Comparison of ENCODE assay signal across 13 cellular contexts in genomic region chr6:36098920-36099647, GRCh38. TPM values are rescaled to one million over a fixed set of nuclear protein-coding genes. Genes with fewer than 3 reads are reported as not detected.
DNase-seq lines count a peak whose midpoint lies in the region; ATAC-seq and TF ChIP-seq lines count a peak whose summit lies in the region.
"Had no signal": no experiment of that assay in that cellular context is flagged by ENCODE, and none has a peak within 500 bp of the region (broad histone marks: within the 10 kb centered on the region; RNA-seq: fewer than 3 reads in every experiment).

No MANE protein-coding gene starts in this region.

- peaks cover 0 to 25% of the 10 kb centered on the region in 2 experiments; a peak in 2 of 4 replicates for H3K4me1 ChIP-seq in SK-N-SH (ENCODE audit: control insufficient read depth in 1 of 2, insufficient read depth in 2 of 2, low read depth in 1 of 2, low read length in 1 of 2)
- peaks cover 2% of the 10 kb centered on the region for H3K4me1 ChIP-seq in mammary epithelial cell (ENCODE audit: insufficient read depth, low read length)

- no peak for TF ChIP-seq CTCF in SK-N-SH (IDR thresholded peaks at IDR 0.05)
- TF ChIP-seq CTCF in endothelial cell (IDR thresholded peaks at IDR 0.05; ENCODE audit: unreplicated experiment): no peak
- no peak for TF ChIP-seq CTCF in mammary epithelial cell (conservative IDR thresholded peaks at IDR 0.05 in 1 of 2, IDR thresholded peaks at IDR 0.05 in 1 of 2; ENCODE audit: extremely low read depth in 1 of 2, insufficient read depth in 1 of 2, low read depth in 1 of 2, low read length in 2 of 2)

- dilution Hi-C loops in mammary epithelial cell (cut with HindIII; ENCODE audit: low sequenced_read_pairs): no loop called here

- H3K9me3 Mint-ChIP-seq in endothelial cell (ENCODE audit: unreplicated experiment) (no peaks in the 10 kb centered on the region), naive B cell (no peaks in the 10 kb centered on the region)

- 77% methylated on average over 5 of the region's 5 CpGs for WGBS in SK-N-SH (ENCODE audit: low lambda C conversion rate)
- 93% methylated on average over 5 of the region's 5 CpGs for WGBS in mammary epithelial cell (ENCODE audit: low coverage, missing lambda C conversion rate)

- H3K27me3 ChIP-seq in SK-N-SH (ENCODE audit: insufficient read depth) (no peaks in the 10 kb centered on the region), mammary epithelial cell (ENCODE audit: insufficient read depth, low read length) (no peaks in the 10 kb centered on the region)
- H3K27me3 ChIP-seq: MG63 had no signal

- H3K4me3 Mint-ChIP-seq in endothelial cell (ENCODE audit: unreplicated experiment): no peak overlapping the region
- H3K4me3 Mint-ChIP-seq in naive B cell: peak overlapping the region in 5 of 8 donors; percentile 7 to 35 (median 20)

- no peaks in the 10 kb centered on the region for H3K9me2 ChIP-seq in SK-N-SH

- no peak for TF ChIP-seq EP300 in SK-N-SH (IDR thresholded peaks at IDR 0.05; ENCODE audit: borderline replicate concordance in 1 of 2, low read depth in 1 of 2, low read length in 1 of 2)

- peak; percentile 39 for DNase-seq in ELF-1 (ENCODE audit: low read depth, low spot score)
- DNase-seq in SK-N-SH: peak; percentile 54
- DNase-seq in endothelial cell (ENCODE audit: low spot score): no peak
- DNase-seq in naive B cell: no peak
- DNase-seq in mammary epithelial cell: no peak
- DNase-seq in inferior parietal cortex (ENCODE audit: extremely low spot score): no peak
- DNase-seq in KG1 (lab: John Stamatoyannopoulos, UW): no peak
- DNase-seq in COR-L47 (lab: John Stamatoyannopoulos, UW): no peak
- DNase-seq: activated T-cell treated with anti-CD3 and anti-CD28 coated beads, Interleukin-2, amount 50 U/mL, for 1 hour; DMS153; MG63; occipital lobe; trophoblast cell had no signal

- no peak overlapping the region; a peak in 1 of 4 replicates for H3K4me3 ChIP-seq in SK-N-SH (ENCODE audit: low read depth in 2 of 2, low read length in 1 of 2)
- no peak overlapping the region for H3K4me3 ChIP-seq in mammary epithelial cell (replicated peaks in 1 of 3; ENCODE audit: insufficient read depth in 1 of 3, low read depth in 2 of 3, low read length in 3 of 3)
- H3K4me3 ChIP-seq: MG63 had no signal

- H2AFZ ChIP-seq in SK-N-SH (ENCODE audit: low read depth) (no peak overlapping the region), mammary epithelial cell (ENCODE audit: low read depth, low read length) (no peak overlapping the region)

- H3K27ac Mint-ChIP-seq in endothelial cell (ENCODE audit: unreplicated experiment) (peak overlapping the region; percentile 67), naive B cell (peak overlapping the region; percentile 37 to 91 (median 70))

- H4K20me1 ChIP-seq in SK-N-SH (ENCODE audit: insufficient read depth): no peaks in the 10 kb centered on the region
- H4K20me1 ChIP-seq in mammary epithelial cell (ENCODE audit: insufficient read depth, low read length): no peaks in the 10 kb centered on the region

- H3K27ac ChIP-seq in SK-N-SH (ENCODE audit: low read depth in 2 of 2, low read length in 1 of 2) (peak overlapping the region in 1 of 2 experiments; percentile 95; a peak in 2 of 4 replicates), mammary epithelial cell (ENCODE audit: insufficient read depth, low read depth, low read length) (no peak overlapping the region)

- H3K79me2 ChIP-seq in SK-N-SH (ENCODE audit: insufficient read depth) (no peaks in the 10 kb centered on the region; the same call in 1 of the 2 replicates), mammary epithelial cell (ENCODE audit: insufficient read depth, low read length) (no peaks in the 10 kb centered on the region)

- POLR2A ChIA-PET in SK-N-SH (lab: Yijun Ruan, JAX): interaction anchor here (1.6 kb wide), 1 partner anchor 71 kb away, joined by 5 read pairs; the partner anchor contains the start of gene MAPK14

- intact Hi-C loops in mammary epithelial cell (cut with micrococcal nuclease): loop anchor here (5.0 kb wide), 1 partner anchor 342 kb away; no protein-coding TSS in a partner anchor

- H3K4me1 Mint-ChIP-seq in endothelial cell (ENCODE audit: unreplicated experiment) (peaks cover 14% of the 10 kb centered on the region), naive B cell (peaks cover 27 to 46% (median 39%) of the 10 kb centered on the region in 3 donors)

- BruUV-seq in mammary epithelial cell (replicated peaks; lab: Mats Ljungman, UMichigan): no TSS peak

- in situ Hi-C loops in mammary epithelial cell (cut with MboI; ENCODE audit: low sequenced_read_pairs in 2 of 2): loop anchor here (5.0 to 10.0 kb wide), 2 partner anchors 72 to 74 kb away; partner anchors contain the start of genes MAPK14 (in 2 of the 2) and SLC26A8 (in 1 of the 2)

- CTCF ChIA-PET in SK-N-SH (lab: Yijun Ruan, JAX) (interaction anchor here (0.8 to 9.7 kb wide), 6 partner anchors 13 to 96 kb away, joined by 3 to 224 read pairs (median 4); partner anchors contain the start of genes MAPK14 and SLC26A8), mammary epithelial cell (lab: Charles Lee; ENCODE audit: low non-redundant PET) (no interaction called here)

- peak; percentile 29 for TF ChIP-seq RAD21 in SK-N-SH (IDR thresholded peaks at IDR 0.05; ENCODE audit: low read length)

- H3K36me3 Mint-ChIP-seq in endothelial cell (ENCODE audit: low read depth, unreplicated experiment) (peaks cover 21% of the 10 kb centered on the region), naive B cell (peaks cover 4 to 8% of the 10 kb centered on the region in 2 donors)

- H3K4me2 ChIP-seq in SK-N-SH: no peak overlapping the region
- H3K4me2 ChIP-seq in mammary epithelial cell (ENCODE audit: insufficient read depth, low read depth, low read length): no peak overlapping the region

- H3K36me3 ChIP-seq in SK-N-SH (replicated peaks in 1 of 2; ENCODE audit: control insufficient read depth in 1 of 2, insufficient read depth in 2 of 2, low read length in 1 of 2) (peaks cover 15 to 35% of the 10 kb centered on the region in 2 experiments), mammary epithelial cell (ENCODE audit: insufficient read depth, low read length) (peaks cover 18% of the 10 kb centered on the region)

- peak; percentile 29 to 44 for ATAC-seq in naive B cell (ENCODE audit: low read depth in 2 of 2)

- H3F3A ChIP-seq in SK-N-SH (replicated peaks; ENCODE audit: insufficient read depth): no peaks in the 10 kb centered on the region

- H3K9ac ChIP-seq in SK-N-SH: no peak overlapping the region
- no peak overlapping the region for H3K9ac ChIP-seq in mammary epithelial cell (ENCODE audit: insufficient read depth, low read length)

- H3K9me3 ChIP-seq in SK-N-SH (no peaks in the 10 kb centered on the region), mammary epithelial cell (replicated peaks; ENCODE audit: insufficient read depth, low read length) (no peaks in the 10 kb centered on the region)

- H3K27me3 Mint-ChIP-seq in endothelial cell (ENCODE audit: unreplicated experiment) (no peaks in the 10 kb centered on the region), naive B cell (no peaks in the 10 kb centered on the region)

TF ChIP-seq in SK-N-SH, 30 proteins besides CTCF, POLR2A, EP300 and RAD21:
- peak; percentile 81 for TF ChIP-seq RCOR1 (IDR thresholded peaks at IDR 0.05; ENCODE audit: low read length)
- no peak for TF ChIP-seq ELF1 (IDR thresholded peaks at IDR 0.05)
- TF ChIP-seq USF2 (IDR thresholded peaks at IDR 0.05; ENCODE audit: borderline replicate concordance, low read depth, low read length): 0 out of 2 replicates have a peak, but pooled peaks have one; percentile 18
- peak; percentile 61 for TF ChIP-seq MXI1 (IDR thresholded peaks at IDR 0.05; ENCODE audit: low read depth, low read length)

RNA-seq across cellular contexts. Expression of gene MAPK13, which starts 31.2 kb away (rescaled TPM):
- polyA plus RNA-seq in SK-N-SH (2012; rRNA removed) (1.9 and 2.3 TPM in 2 replicates), naive B cell (ENCODE audit: low read depth in 6 of 6) (10 to 100 TPM; 23.5 to 76.5 (median 53.0) TPM), mammary epithelial cell (23.6 TPM)
- polyA plus RNA-seq in SK-N-SH (2012; cell fraction: cytosol; rRNA removed): 0.18 and 0.38 TPM in 2 replicates
- polyA plus RNA-seq in SK-N-SH (2012; cell fraction: nucleus; rRNA removed): 20.1 and 21.4 TPM in 2 replicates
- total RNA-seq in endothelial cell (ENCODE audit: unreplicated experiment) (6.6 TPM), mammary epithelial cell (10 to 100 TPM; 11.8 to 11.9 TPM)
- 37.9 TPM for polyA minus RNA-seq in mammary epithelial cell

Comparison
In these comparisons a context has a peak if more than half of its experiments do, and no peak if none do; other contexts are left out.
1. DNase-seq: peak in ELF-1 (single experiment) and SK-N-SH (single experiment); none in endothelial cell (single experiment), naive B cell (single experiment), mammary epithelial cell (single experiment), inferior parietal cortex (single experiment), KG1 (single experiment) and COR-L47 (single experiment).